31 cellular contexts compared by ENCODE assay signal in the genomic region with DNA sequence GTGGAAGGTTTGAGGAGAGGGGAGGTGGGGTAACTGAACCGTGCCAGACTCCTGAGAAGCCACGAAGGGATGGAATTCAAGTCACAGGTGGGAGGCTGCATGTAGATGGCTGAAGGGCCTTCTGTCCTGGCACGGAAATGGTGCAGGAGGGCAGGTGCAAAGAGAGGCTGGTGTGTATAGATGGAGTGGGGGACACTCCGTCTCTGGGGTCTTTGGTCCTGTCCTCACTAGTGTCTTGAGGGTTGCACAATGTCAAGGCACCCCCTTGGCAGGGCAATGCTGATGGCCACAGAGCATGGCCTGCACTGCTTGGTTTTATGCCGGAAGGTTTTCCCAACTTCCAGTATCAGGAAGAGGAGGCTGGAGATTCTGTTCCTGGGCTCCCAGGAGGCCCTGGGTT.
"Had no signal": no experiment of that assay in that cellular context is flagged by ENCODE, and none has a peak within 500 bp of the region (broad histone marks: within the 10 kb centered on the region; RNA-seq: fewer than 3 reads in every experiment).

No MANE protein-coding gene starts in this region.

- DNase-seq: activated B cell treated with CpG ODN at 0.5 μM for 24 hours; activated CD4-positive, alpha-beta memory T cell treated with anti-CD3 and anti-CD28 coated beads for 36 hours; activated CD4-positive, alpha-beta T cell treated with anti-CD3 and anti-CD28 coated beads for 4 hours; activated CD4-positive, alpha-beta T cell treated with anti-CD3 and anti-CD28 coated beads, Interleukin-2, amount 10 ng/mL, durations not matched to agents 24 days and 14 days; activated CD4-positive, alpha-beta T cell treated with anti-CD3 and anti-CD28 coated beads, Interleukin-2, amount 50 U/mL, for 1 hour; activated CD4-positive, alpha-beta T cell treated with anti-CD3 and anti-CD28 coated beads, Interleukin-2, amount 50 U/mL, for 4 hours; activated CD4-positive, CD25-positive, alpha-beta regulatory T cell treated with anti-CD3 and anti-CD28 coated beads, Interleukin-2, amount 50 U/mL, for 72 hours; activated CD8-positive, alpha-beta T cell treated with anti-CD3 and anti-CD28 coated beads for 36 hours; activated effector memory CD4-positive, alpha-beta T cell treated with anti-CD3 and anti-CD28 coated beads, Interleukin-2, amount 50 U/mL, for 16 hours; activated gamma-delta T cell treated with Interleukin-2 at 50 U/mL for 16 hours; activated naive CD4-positive, alpha-beta T cell; activated naive CD4-positive, alpha-beta T cell treated with anti-CD3 and anti-CD28 coated beads for 36 hours; activated naive CD4-positive, alpha-beta T cell treated with anti-CD3 and anti-CD28 coated beads, Interleukin-2, amount 50 U/mL, for 16 hours; activated naive CD8-positive, alpha-beta T cell treated with anti-CD3 and anti-CD28 coated beads for 36 hours; activated T-cell treated with anti-CD3 and anti-CD28 coated beads for 4 hours; activated T-cell treated with anti-CD3 and anti-CD28 coated beads, Interleukin-2, amount 50 U/mL, for 1 hour; activated T-cell treated with anti-CD3 and anti-CD28 coated beads, Interleukin-2, amount 50 U/mL, for 4 hours; activated T-cell treated with anti-CD3 and anti-CD28 coated beads, Interleukin-2, amount 50 U/mL, for 72 hours; adrenal gland; amniotic stem cell; aorta; body of pancreas; brain microvascular endothelial cell; central memory CD4-positive, alpha-beta T cell; T-cell; T-helper 2 cell; T-helper 9 cell had no signal

- ATAC-seq: activated CD8-positive, alpha-beta T cell treated with anti-CD3 and anti-CD28 coated beads for 36 hours; activated T-cell treated with anti-CD3 and anti-CD28 coated beads, Interleukin-2, amount 50 U/mL, for 72 hours; body of pancreas had no signal

- H3K4me3 Mint-ChIP-seq: activated B cell treated with CpG ODN at 0.5 μM for 24 hours; activated CD4-positive, alpha-beta memory T cell treated with anti-CD3 and anti-CD28 coated beads for 36 hours; activated CD4-positive, alpha-beta T cell treated with anti-CD3 and anti-CD28 coated beads, Interleukin-2, amount 10 ng/mL, durations not matched to agents 24 days and 14 days; activated CD8-positive, alpha-beta T cell treated with anti-CD3 and anti-CD28 coated beads for 36 hours; activated naive CD4-positive, alpha-beta T cell treated with anti-CD3 and anti-CD28 coated beads for 36 hours; activated naive CD8-positive, alpha-beta T cell treated with anti-CD3 and anti-CD28 coated beads for 36 hours; activated T-cell treated with anti-CD3 and anti-CD28 coated beads, Interleukin-2, amount 50 U/mL, for 4 hours; activated T-cell treated with anti-CD3 and anti-CD28 coated beads, Interleukin-2, amount 50 U/mL, for 72 hours; activated T-helper 1 cell treated with anti-CD3 and anti-CD28 coated beads, Interleukin-12 subunit alpha, Interleukin-12 subunit beta, Interleukin-2, Interleukin-4 antibody, amounts not matched to agents 30 ng/mL and 10 ng/mL and 1 ng/mL, durations not matched to agents 14 hours and 24 hours and 36 hours; T-cell; T-helper 2 cell treated with Interferon-gamma antibody and Interleukin-4, amounts not matched to agents 5 μg/mL and 100 μg/mL, for 36 hours had no signal

- H3K4me1 Mint-ChIP-seq: activated B cell treated with CpG ODN at 0.5 μM for 24 hours; activated CD4-positive, alpha-beta T cell treated with anti-CD3 and anti-CD28 coated beads, Interleukin-2, amount 10 ng/mL, durations not matched to agents 24 days and 14 days; activated naive CD8-positive, alpha-beta T cell treated with anti-CD3 and anti-CD28 coated beads for 36 hours had no signal

- H3K27ac Mint-ChIP-seq: activated B cell treated with CpG ODN at 0.5 μM for 24 hours; activated CD4-positive, alpha-beta memory T cell treated with anti-CD3 and anti-CD28 coated beads for 36 hours; activated CD4-positive, alpha-beta T cell treated with anti-CD3 and anti-CD28 coated beads, Interleukin-2, amount 10 ng/mL, durations not matched to agents 24 days and 14 days; activated CD8-positive, alpha-beta T cell treated with anti-CD3 and anti-CD28 coated beads for 36 hours; activated naive CD4-positive, alpha-beta T cell treated with anti-CD3 and anti-CD28 coated beads for 36 hours; activated naive CD4-positive, alpha-beta T cell treated with anti-CD3 and anti-CD28 coated beads, Interleukin-2, amount 50 U/mL, for 72 hours; activated naive CD8-positive, alpha-beta T cell treated with anti-CD3 and anti-CD28 coated beads for 36 hours; activated T-cell treated with anti-CD3 and anti-CD28 coated beads, Interleukin-2, amount 50 U/mL, for 72 hours; activated T-helper 1 cell treated with anti-CD3 and anti-CD28 coated beads, Interleukin-12 subunit alpha, Interleukin-12 subunit beta, Interleukin-2, Interleukin-4 antibody, amounts not matched to agents 30 ng/mL and 10 ng/mL and 1 ng/mL, durations not matched to agents 14 hours and 24 hours and 36 hours; T-cell; T-helper 2 cell treated with Interferon-gamma antibody and Interleukin-4, amounts not matched to agents 5 μg/mL and 100 μg/mL, for 36 hours had no signal

- H3K9me3 Mint-ChIP-seq: activated B cell treated with CpG ODN at 0.5 μM for 24 hours; activated CD4-positive, alpha-beta memory T cell treated with anti-CD3 and anti-CD28 coated beads for 36 hours; activated CD4-positive, alpha-beta T cell treated with anti-CD3 and anti-CD28 coated beads, Interleukin-2, amount 10 ng/mL, durations not matched to agents 24 days and 14 days; activated CD8-positive, alpha-beta T cell treated with anti-CD3 and anti-CD28 coated beads for 36 hours; activated naive CD4-positive, alpha-beta T cell treated with anti-CD3 and anti-CD28 coated beads for 36 hours; activated naive CD4-positive, alpha-beta T cell treated with anti-CD3 and anti-CD28 coated beads, Interleukin-2, amount 50 U/mL, for 72 hours; activated naive CD8-positive, alpha-beta T cell treated with anti-CD3 and anti-CD28 coated beads for 36 hours; activated T-cell treated with anti-CD3 and anti-CD28 coated beads, Interleukin-2, amount 50 U/mL, for 4 hours; activated T-cell treated with anti-CD3 and anti-CD28 coated beads, Interleukin-2, amount 50 U/mL, for 72 hours; activated T-helper 1 cell treated with anti-CD3 and anti-CD28 coated beads, Interleukin-12 subunit alpha, Interleukin-12 subunit beta, Interleukin-2, Interleukin-4 antibody, amounts not matched to agents 30 ng/mL and 10 ng/mL and 1 ng/mL, durations not matched to agents 14 hours and 24 hours and 36 hours; activated T-helper 17 cell treated with anti-CD3 and anti-CD28 coated beads, Interleukin-2, amount 50 U/mL, for 72 hours; T-cell; T-helper 2 cell treated with Interferon-gamma antibody and Interleukin-4, amounts not matched to agents 5 μg/mL and 100 μg/mL, for 36 hours had no signal

- H3K36me3 Mint-ChIP-seq: activated CD4-positive, alpha-beta memory T cell treated with anti-CD3 and anti-CD28 coated beads for 36 hours; activated naive CD4-positive, alpha-beta T cell treated with anti-CD3 and anti-CD28 coated beads, Interleukin-2, amount 50 U/mL, for 72 hours; activated naive CD8-positive, alpha-beta T cell treated with anti-CD3 and anti-CD28 coated beads for 36 hours; T-cell had no signal
